ENCODE assay signal across 1 cellular context in the genomic region with DNA sequence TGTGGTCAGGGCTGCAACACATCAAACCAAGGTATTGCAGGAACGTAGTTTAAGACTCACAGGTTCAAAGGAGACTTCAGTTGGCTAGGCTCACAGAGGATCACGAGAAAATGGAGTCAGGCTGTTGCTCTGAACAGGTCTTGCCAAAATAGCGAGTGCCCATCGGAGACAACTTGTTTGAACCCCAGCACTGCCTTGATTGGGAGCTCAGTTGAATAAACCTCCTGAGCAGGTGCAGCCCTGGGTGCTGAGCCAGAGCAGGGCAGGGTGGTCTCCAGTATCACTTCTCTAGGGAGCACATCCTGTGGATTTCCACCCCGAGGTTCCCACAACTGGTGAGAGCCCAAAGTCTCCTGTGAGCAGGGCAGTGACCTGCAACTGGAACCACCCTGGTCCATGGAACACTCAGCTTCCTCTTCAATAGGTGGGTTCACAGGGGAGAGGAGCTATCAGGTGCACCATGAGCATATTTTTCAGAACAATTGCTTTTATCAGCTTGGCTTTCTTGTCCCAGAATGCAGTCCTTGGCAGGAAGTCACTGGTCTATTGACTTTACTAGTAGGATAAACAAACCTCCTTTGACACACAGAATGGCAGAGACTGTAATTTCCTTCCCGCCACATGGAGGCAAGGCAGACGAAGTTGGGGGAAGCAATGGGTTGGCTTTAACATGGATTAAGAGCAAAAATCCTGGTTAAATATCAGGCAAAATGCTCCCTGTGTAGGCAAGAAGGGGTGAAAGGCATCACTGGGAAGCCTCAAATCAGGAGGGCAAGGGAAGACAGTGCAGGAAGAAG.
A peak's percentile ranks its signal among the peaks of the same experiment; 100 is the strongest.
TF ChIP-seq lines count a peak whose summit lies in the region.

No MANE protein-coding gene starts in this region.

TF ChIP-seq in HepG2, 621 proteins besides CTCF, POLR2A, EP300 and RAD21 (continued from another document):
- TF ChIP-seq, protein P1, sequence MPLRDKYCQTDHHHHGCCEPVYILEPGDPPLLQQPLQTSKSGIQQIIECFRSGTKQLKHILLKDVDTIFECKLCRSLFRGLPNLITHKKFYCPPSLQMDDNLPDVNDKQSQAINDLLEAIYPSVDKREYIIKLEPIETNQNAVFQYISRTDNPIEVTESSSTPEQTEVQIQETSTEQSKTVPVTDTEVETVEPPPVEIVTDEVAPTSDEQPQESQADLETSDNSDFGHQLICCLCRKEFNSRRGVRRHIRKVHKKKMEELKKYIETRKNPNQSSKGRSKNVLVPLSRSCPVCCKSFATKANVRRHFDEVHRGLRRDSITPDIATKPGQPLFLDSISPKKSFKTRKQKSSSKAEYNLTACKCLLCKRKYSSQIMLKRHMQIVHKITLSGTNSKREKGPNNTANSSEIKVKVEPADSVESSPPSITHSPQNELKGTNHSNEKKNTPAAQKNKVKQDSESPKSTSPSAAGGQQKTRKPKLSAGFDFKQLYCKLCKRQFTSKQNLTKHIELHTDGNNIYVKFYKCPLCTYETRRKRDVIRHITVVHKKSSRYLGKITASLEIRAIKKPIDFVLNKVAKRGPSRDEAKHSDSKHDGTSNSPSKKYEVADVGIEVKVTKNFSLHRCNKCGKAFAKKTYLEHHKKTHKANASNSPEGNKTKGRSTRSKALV (CRISPR knock-in tag; IDR thresholded peaks at IDR 0.05): no peak
- TF ChIP-seq ZBTB2 (CRISPR knock-in tag; IDR thresholded peaks at IDR 0.05; ENCODE audit: low read depth) (no peak), TCF7L2 (IDR thresholded peaks at IDR 0.05; ENCODE audit: low read depth, low read length) (no peak), DNMT1 (CRISPR knock-in tag; IDR thresholded peaks at IDR 0.05) (no peak), ASH2L (IDR thresholded peaks at IDR 0.05; ENCODE audit: insufficient read length, low read depth, low read length) (no peak), SP5 (CRISPR knock-in tag; IDR thresholded peaks at IDR 0.05; ENCODE audit: borderline replicate concordance, low read depth) (peak; percentile 53; the same call in 1 of the 2 replicates), ZNF512 (CRISPR knock-in tag; IDR thresholded peaks at IDR 0.05) (no peak), TRAFD1 (CRISPR knock-in tag; IDR thresholded peaks at IDR 0.05; ENCODE audit: borderline replicate concordance) (no peak), BCL6 (CRISPR knock-in tag; IDR thresholded peaks at IDR 0.05) (no peak), ZNF678 (CRISPR knock-in tag; IDR thresholded peaks at IDR 0.05) (no peak), TRIM24 (CRISPR knock-in tag; IDR thresholded peaks at IDR 0.05) (no peak), TBX2 (CRISPR knock-in tag; IDR thresholded peaks at IDR 0.05; ENCODE audit: borderline replicate concordance) (peak; percentile 65; the same call in 1 of the 2 replicates), ZMYM3 (CRISPR knock-in tag; IDR thresholded peaks at IDR 0.05) (no peak), ZSCAN20 (CRISPR knock-in tag; IDR thresholded peaks at IDR 0.05; ENCODE audit: borderline replicate concordance) (no peak), ZNF138 (CRISPR knock-in tag; IDR thresholded peaks at IDR 0.05; ENCODE audit: low read depth) (no peak), FUBP1 (CRISPR knock-in tag; IDR thresholded peaks at IDR 0.05; ENCODE audit: borderline replicate concordance) (0 out of 2 replicates have a peak, but pooled peaks have one; percentile 23), ZNF550 (CRISPR knock-in tag; IDR thresholded peaks at IDR 0.05; ENCODE audit: borderline replicate concordance) (no peak; the same call in 1 of the 2 replicates), ZFAT (CRISPR knock-in tag; conservative IDR thresholded peaks at IDR 0.05) (no peak), NR2F2 (IDR thresholded peaks at IDR 0.05; ENCODE audit: borderline replicate concordance, low read depth) (no peak), HDAC2 (CRISPR knock-in tag; IDR thresholded peaks at IDR 0.05) (peak; percentile 73), ZNF629 (CRISPR knock-in tag; conservative IDR thresholded peaks at IDR 0.05) (no peak; the same call in 1 of the 2 replicates), CENPBD1 (CRISPR knock-in tag; IDR thresholded peaks at IDR 0.05; ENCODE audit: borderline replicate concordance, low read depth) (no peak), ZNF768 (CRISPR knock-in tag; IDR thresholded peaks at IDR 0.05) (no peak)
- TF ChIP-seq, protein P2, sequence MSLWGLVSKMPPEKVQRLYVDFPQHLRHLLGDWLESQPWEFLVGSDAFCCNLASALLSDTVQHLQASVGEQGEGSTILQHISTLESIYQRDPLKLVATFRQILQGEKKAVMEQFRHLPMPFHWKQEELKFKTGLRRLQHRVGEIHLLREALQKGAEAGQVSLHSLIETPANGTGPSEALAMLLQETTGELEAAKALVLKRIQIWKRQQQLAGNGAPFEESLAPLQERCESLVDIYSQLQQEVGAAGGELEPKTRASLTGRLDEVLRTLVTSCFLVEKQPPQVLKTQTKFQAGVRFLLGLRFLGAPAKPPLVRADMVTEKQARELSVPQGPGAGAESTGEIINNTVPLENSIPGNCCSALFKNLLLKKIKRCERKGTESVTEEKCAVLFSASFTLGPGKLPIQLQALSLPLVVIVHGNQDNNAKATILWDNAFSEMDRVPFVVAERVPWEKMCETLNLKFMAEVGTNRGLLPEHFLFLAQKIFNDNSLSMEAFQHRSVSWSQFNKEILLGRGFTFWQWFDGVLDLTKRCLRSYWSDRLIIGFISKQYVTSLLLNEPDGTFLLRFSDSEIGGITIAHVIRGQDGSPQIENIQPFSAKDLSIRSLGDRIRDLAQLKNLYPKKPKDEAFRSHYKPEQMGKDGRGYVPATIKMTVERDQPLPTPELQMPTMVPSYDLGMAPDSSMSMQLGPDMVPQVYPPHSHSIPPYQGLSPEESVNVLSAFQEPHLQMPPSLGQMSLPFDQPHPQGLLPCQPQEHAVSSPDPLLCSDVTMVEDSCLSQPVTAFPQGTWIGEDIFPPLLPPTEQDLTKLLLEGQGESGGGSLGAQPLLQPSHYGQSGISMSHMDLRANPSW (CRISPR knock-in tag; IDR thresholded peaks at IDR 0.05; ENCODE audit: borderline replicate concordance): no peak
- TF ChIP-seq, protein P3, sequence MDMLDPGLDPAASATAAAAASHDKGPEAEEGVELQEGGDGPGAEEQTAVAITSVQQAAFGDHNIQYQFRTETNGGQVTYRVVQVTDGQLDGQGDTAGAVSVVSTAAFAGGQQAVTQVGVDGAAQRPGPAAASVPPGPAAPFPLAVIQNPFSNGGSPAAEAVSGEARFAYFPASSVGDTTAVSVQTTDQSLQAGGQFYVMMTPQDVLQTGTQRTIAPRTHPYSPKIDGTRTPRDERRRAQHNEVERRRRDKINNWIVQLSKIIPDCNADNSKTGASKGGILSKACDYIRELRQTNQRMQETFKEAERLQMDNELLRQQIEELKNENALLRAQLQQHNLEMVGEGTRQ (IDR thresholded peaks at IDR 0.05; ENCODE audit: low read depth, low read length): no peak
- TF ChIP-seq, protein P3 (CRISPR knock-in tag; IDR thresholded peaks at IDR 0.05; ENCODE audit: borderline replicate concordance): no peak
